19 cellular contexts compared by ENCODE assay signal in genomic region chr4:38028556-38028955, GRCh38.
"Had no signal": no experiment of that assay in that cellular context is flagged by ENCODE, and none has a peak within 500 bp of the region (broad histone marks: within the 10 kb centered on the region; RNA-seq: fewer than 3 reads in every experiment).

No MANE protein-coding gene starts in this region.

- H3K27ac Mint-ChIP-seq: activated CD4-positive, alpha-beta T cell treated with anti-CD3 and anti-CD28 coated beads, Interleukin-2, amount 10 ng/mL, durations not matched to agents 24 days and 14 days; activated CD8-positive, alpha-beta T cell treated with anti-CD3 and anti-CD28 coated beads for 36 hours; activated naive CD4-positive, alpha-beta T cell treated with anti-CD3 and anti-CD28 coated beads for 36 hours; activated T-cell treated with anti-CD3 and anti-CD28 coated beads, Interleukin-2, amount 50 U/mL, for 24 hours; dendritic cell treated with granulocyte-macrophage colony-stimulating factor and Interleukin-4, amounts not matched to agents 40 ng/mL and 50 ng/mL, for 4 days; mesothelial cell of epicardium had no signal

- H3K4me1 Mint-ChIP-seq: activated CD4-positive, alpha-beta T cell treated with anti-CD3 and anti-CD28 coated beads, Interleukin-2, amount 10 ng/mL, durations not matched to agents 24 days and 14 days had no signal

- H3K27me3 Mint-ChIP-seq: activated CD4-positive, alpha-beta T cell treated with anti-CD3 and anti-CD28 coated beads, Interleukin-2, amount 10 ng/mL, durations not matched to agents 24 days and 14 days; activated CD8-positive, alpha-beta T cell treated with anti-CD3 and anti-CD28 coated beads for 36 hours; activated T-cell treated with anti-CD3 and anti-CD28 coated beads, Interleukin-2, amount 50 U/mL, for 24 hours; dendritic cell treated with granulocyte-macrophage colony-stimulating factor and Interleukin-4, amounts not matched to agents 40 ng/mL and 50 ng/mL, for 4 days; stimulated activated naive B cell treated with anti-CD40 and anti-IgM and Interleukin-4, amounts not matched to agents 10 μg/mL and 1 μg/mL and 100 μg/mL, for 72 hours had no signal

- H3K27me3 ChIP-seq: foreskin keratinocyte, spleen, thyroid gland had no signal

- DNase-seq: activated CD4-positive, alpha-beta T cell treated with anti-CD3 and anti-CD28 coated beads, Interleukin-2, amount 10 ng/mL, durations not matched to agents 24 days and 14 days; activated CD4-positive, CD25-positive, alpha-beta regulatory T cell; activated CD8-positive, alpha-beta T cell treated with anti-CD3 and anti-CD28 coated beads for 36 hours; activated naive CD4-positive, alpha-beta T cell treated with anti-CD3 and anti-CD28 coated beads for 36 hours; activated T-cell treated with anti-CD3 and anti-CD28 coated beads, Interleukin-2, amount 50 U/mL, for 24 hours; anterior cingulate cortex; effector CD8-positive, alpha-beta T cell; islet precursor cell; spleen; stimulated activated naive B cell treated with anti-CD40 and anti-IgM and Interleukin-4, amounts not matched to agents 10 μg/mL and 1 μg/mL and 100 μg/mL, for 72 hours; T-helper 1 cell; T-helper 9 cell; thyroid gland had no signal

- H3K9me3 ChIP-seq: spleen, thyroid gland had no signal

- H3K4me3 ChIP-seq: lung, spleen, thyroid gland had no signal

- ATAC-seq: activated CD8-positive, alpha-beta T cell treated with anti-CD3 and anti-CD28 coated beads for 36 hours; foreskin keratinocyte; left lobe of liver; stimulated activated naive B cell treated with anti-CD40 and anti-IgM and Interleukin-4, amounts not matched to agents 10 μg/mL and 1 μg/mL and 100 μg/mL, for 72 hours had no signal

- H3K9me3 Mint-ChIP-seq: activated CD4-positive, alpha-beta T cell treated with anti-CD3 and anti-CD28 coated beads, Interleukin-2, amount 10 ng/mL, durations not matched to agents 24 days and 14 days; activated CD8-positive, alpha-beta T cell treated with anti-CD3 and anti-CD28 coated beads for 36 hours; activated naive CD4-positive, alpha-beta T cell treated with anti-CD3 and anti-CD28 coated beads for 36 hours; activated T-cell treated with anti-CD3 and anti-CD28 coated beads, Interleukin-2, amount 50 U/mL, for 24 hours; dendritic cell treated with granulocyte-macrophage colony-stimulating factor and Interleukin-4, amounts not matched to agents 40 ng/mL and 50 ng/mL, for 4 days; mesothelial cell of epicardium; neural crest cell; stimulated activated naive B cell treated with anti-CD40 and anti-IgM and Interleukin-4, amounts not matched to agents 10 μg/mL and 1 μg/mL and 100 μg/mL, for 72 hours had no signal

- H3K27ac ChIP-seq: spleen, thyroid gland had no signal

- H3K4me3 Mint-ChIP-seq: activated CD4-positive, alpha-beta T cell treated with anti-CD3 and anti-CD28 coated beads, Interleukin-2, amount 10 ng/mL, durations not matched to agents 24 days and 14 days; activated CD8-positive, alpha-beta T cell treated with anti-CD3 and anti-CD28 coated beads for 36 hours; activated naive CD4-positive, alpha-beta T cell treated with anti-CD3 and anti-CD28 coated beads for 36 hours; activated T-cell treated with anti-CD3 and anti-CD28 coated beads, Interleukin-2, amount 50 U/mL, for 24 hours; dendritic cell treated with granulocyte-macrophage colony-stimulating factor and Interleukin-4, amounts not matched to agents 40 ng/mL and 50 ng/mL, for 4 days; mesothelial cell of epicardium; neural crest cell; stimulated activated naive B cell treated with anti-CD40 and anti-IgM and Interleukin-4, amounts not matched to agents 10 μg/mL and 1 μg/mL and 100 μg/mL, for 72 hours had no signal
